In the genomic region with DNA sequence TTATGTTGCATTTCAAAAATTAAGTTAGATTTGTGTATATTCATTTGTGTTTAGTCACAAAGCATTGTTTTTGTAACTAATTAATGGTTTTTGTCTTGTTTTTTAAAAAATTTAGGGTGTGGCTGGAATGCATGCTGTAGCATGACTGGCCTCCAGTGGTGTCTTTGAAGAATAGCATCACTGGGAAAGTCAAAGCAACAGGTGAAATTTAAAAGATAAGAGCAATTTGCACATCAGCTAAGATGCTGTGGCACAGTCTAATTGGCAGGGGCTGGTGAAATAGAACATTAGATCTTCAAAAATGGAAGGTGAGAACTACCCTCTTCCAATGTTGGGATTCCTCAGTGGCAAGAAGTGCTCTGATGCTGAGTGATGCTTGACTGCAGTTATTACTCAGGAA, we compare ENCODE assay signal across 8 cellular contexts. TPM values are rescaled to one million over a fixed set of nuclear protein-coding genes. Genes with fewer than 3 reads are reported as not detected.
A peak's percentile ranks its signal among the peaks of the same experiment; 100 is the strongest.
DNase-seq lines count a peak whose midpoint lies in the region; FAIRE-seq and TF ChIP-seq lines count a peak whose summit lies in the region.

No MANE protein-coding gene starts in this region.

- H3K4me3 ChIP-seq in A673 (ENCODE audit: low read depth, low read length, poor library complexity, severe bottlenecking) (no peak overlapping the region), fibroblast of pulmonary artery (replicated peaks; ENCODE audit: low read depth, low read length) (no peak overlapping the region)

- POLR2A ChIA-PET in A673 (lab: Charles Lee; ENCODE audit: low non-redundant PET), result no interaction called here

- no peaks in the 10 kb centered on the region for H3K36me3 ChIP-seq in A673 (ENCODE audit: insufficient read depth, low read length, poor library complexity, severe bottlenecking)

- TF ChIP-seq CTCF in A673 (conservative IDR thresholded peaks at IDR 0.05; ENCODE audit: low read depth, low read length), result peak; percentile 81
- TF ChIP-seq CTCF in fibroblast of pulmonary artery (IDR thresholded peaks at IDR 0.05; ENCODE audit: low read length, missing control alignments), result peak; percentile 62

- CTCF ChIA-PET in A673 (lab: Charles Lee), result interaction anchor here (0.6 kb wide), 1 partner anchor 146 kb away, joined by 3 read pairs; no protein-coding TSS in a partner anchor

- H3K9me3 ChIP-seq in A673 (ENCODE audit: low read depth, low read length, poor library complexity, severe bottlenecking), result no peaks in the 10 kb centered on the region

- H3K27ac ChIP-seq in A673 (ENCODE audit: low read depth, low read length, poor library complexity, severe bottlenecking), result no peak overlapping the region

- no peaks in the 10 kb centered on the region for H3K27me3 ChIP-seq in A673 (replicated peaks; ENCODE audit: insufficient read depth, low read depth, low read length, poor library complexity)

- peak; percentile 12 for FAIRE-seq in GM18507 (lab: Jason Lieb, UNC)

- H3K4me1 ChIP-seq in A673 (ENCODE audit: insufficient read depth, low read length, poor library complexity, severe bottlenecking), result no peaks in the 10 kb centered on the region

- DNase-seq in A673 (ENCODE audit: low spot score), result peak; percentile 27
- DNase-seq in GM18507 (ENCODE audit: extremely low spot score, insufficient read length, low read depth), result no peak
- peak; percentile 59 for DNase-seq in OCI-M1 (lab: John Stamatoyannopoulos, UW)
- DNase-seq in fibroblast of pulmonary artery (ENCODE audit: low read depth), result peak; percentile 20
- no peak for DNase-seq in stimulated activated naive CD4-positive, alpha-beta T cell treated with Interleukin-2 at 50 U/mL for 16 hours (lab: John Stamatoyannopoulos, UW)
- no peak for DNase-seq in NCI-H226
- no peak for DNase-seq in activated CD8-positive, alpha-beta memory T cell treated with anti-CD3 and anti-CD28 coated beads, Interleukin-2, amount 50 U/mL, for 4 hours
- DNase-seq in COLO668 (lab: John Stamatoyannopoulos, UW; ENCODE audit: unreplicated experiment), result no peak

- BruUV-seq in A673 (replicated peaks; lab: Mats Ljungman, UMichigan), result no TSS peak

- intact Hi-C loops in A673 (cut with micrococcal nuclease; ENCODE audit: unreplicated experiment), result loop anchor here (2.0 to 10.0 kb wide), 3 partner anchors 152 to 460 kb away; partner anchors contain the start of genes LARP7 and ZGRF1

RNA-seq across cellular contexts. Expression of gene ANK2, which starts 45.3 kb away (rescaled TPM):
- 11.8 and 12.7 TPM in 2 replicates for total RNA-seq in A673 (2021)

Comparison
In these comparisons a context has a peak if more than half of its experiments do, and no peak if none do; other contexts are left out.
1. DNase-seq: peak in A673 (single experiment), OCI-M1 (single experiment) and fibroblast of pulmonary artery (single experiment); none in GM18507 (single experiment), stimulated activated naive CD4-positive, alpha-beta T cell treated with Interleukin-2 at 50 U/mL for 16 hours (single experiment), NCI-H226 (single experiment), activated CD8-positive, alpha-beta memory T cell treated with anti-CD3 and anti-CD28 coated beads, Interleukin-2, amount 50 U/mL, for 4 hours (single experiment) and COLO668 (single experiment).